In genomic region chr16:70163596-70163995, GRCh38 we compare ENCODE assay signal across 2 cellular contexts.
TF ChIP-seq lines count a peak whose summit lies in the region.

No MANE protein-coding gene starts in this region.

TF ChIP-seq in GM23338, 12 proteins besides CTCF, POLR2A, EP300 and RAD21:
- TF ChIP-seq CREB1 (CRISPR knock-in tag; IDR thresholded peaks at IDR 0.05; ENCODE audit: low read depth) (no peak), JUNB (IDR thresholded peaks at IDR 0.05; ENCODE audit: unreplicated experiment) (no peak), EZH2 (IDR thresholded peaks at IDR 0.05; ENCODE audit: low read depth, unreplicated experiment) (no peak), EZH2phosphoT487 (IDR thresholded peaks at IDR 0.05; ENCODE audit: unreplicated experiment) (no peak), ZNF114 (CRISPR knock-in tag; IDR thresholded peaks at IDR 0.05) (no peak), ZNF462 (CRISPR knock-in tag; IDR thresholded peaks at IDR 0.05) (no peak)

TF ChIP-seq in H1, 55 proteins besides CTCF, POLR2A, EP300 and RAD21:
- TF ChIP-seq ATF2 (IDR thresholded peaks at IDR 0.05; ENCODE audit: low read length) (no peak), JUND (IDR thresholded peaks at IDR 0.05; ENCODE audit: low read length) (no peak), CREB1 (IDR thresholded peaks at IDR 0.05) (no peak), SUZ12 (IDR thresholded peaks at IDR 0.05; ENCODE audit: low read length) (no peak), TAF7 (optimal IDR thresholded peaks at IDR 0.05; ENCODE audit: borderline replicate concordance, low read depth, low read length) (no peak), GTF2F1 (IDR thresholded peaks at IDR 0.05; ENCODE audit: borderline replicate concordance, low read depth, low read length) (no peak), CBX5 (IDR thresholded peaks at IDR 0.05; ENCODE audit: low read depth, low read length) (no peak)
